16 cellular contexts compared by ENCODE assay signal in genomic region chr7:73358590-73359275, GRCh38. TPM values are rescaled to one million over a fixed set of nuclear protein-coding genes. Genes with fewer than 3 reads are reported as not detected.
A peak's percentile ranks its signal among the peaks of the same experiment; 100 is the strongest.
DNase-seq lines count a peak whose midpoint lies in the region; ATAC-seq and TF ChIP-seq lines count a peak whose summit lies in the region.
"Had no signal": no experiment of that assay in that cellular context is flagged by ENCODE, and none has a peak within 500 bp of the region (broad histone marks: within the 10 kb centered on the region; RNA-seq: fewer than 3 reads in every experiment).

No MANE protein-coding gene starts in this region.

- no peak overlapping the region for H3K4me3 Mint-ChIP-seq in central memory CD8-positive, alpha-beta T cell
- peak overlapping the region; percentile 26 to 66 (median 49) for H3K4me3 Mint-ChIP-seq in naive thymus-derived CD8-positive, alpha-beta T cell
- H3K4me3 Mint-ChIP-seq in type B pancreatic cell, result no peak overlapping the region

- peaks cover 0 to 2% (median 0%) of the 10 kb centered on the region in 7 donors for H3K27me3 ChIP-seq in heart right ventricle

- H3K36me3 Mint-ChIP-seq in central memory CD8-positive, alpha-beta T cell (ENCODE audit: insufficient read depth), result no peaks in the 10 kb centered on the region
- no peaks in the 10 kb centered on the region for H3K36me3 Mint-ChIP-seq in naive thymus-derived CD8-positive, alpha-beta T cell
- H3K36me3 Mint-ChIP-seq in type B pancreatic cell, result no peaks in the 10 kb centered on the region
- H3K36me3 Mint-ChIP-seq: activated naive CD8-positive, alpha-beta T cell had no signal

- no peaks in the 10 kb centered on the region for H3K9me3 Mint-ChIP-seq in central memory CD8-positive, alpha-beta T cell
- no peaks in the 10 kb centered on the region for H3K9me3 Mint-ChIP-seq in naive thymus-derived CD8-positive, alpha-beta T cell
- no peaks in the 10 kb centered on the region for H3K9me3 Mint-ChIP-seq in type B pancreatic cell

- peaks cover 0 to 14% (median 8%) of the 10 kb centered on the region in 9 donors for H3K4me1 ChIP-seq in heart right ventricle

- no peak for TF ChIP-seq CTCF in heart right ventricle (IDR thresholded peaks at IDR 0.05)
- no peak for TF ChIP-seq CTCF in type B pancreatic cell (conservative IDR thresholded peaks at IDR 0.05)
- no peak for TF ChIP-seq CTCF in omental fat pad (IDR thresholded peaks at IDR 0.05)

- POLR2A ChIA-PET in naive thymus-derived CD8-positive, alpha-beta T cell (lab: Charles Lee), result no interaction called here

- no peak for DNase-seq in heart right ventricle
- DNase-seq in cardiac septum (ENCODE audit: low spot score), result no peak
- DNase-seq in central memory CD8-positive, alpha-beta T cell (ENCODE audit: low spot score in 2 of 2), result no peak
- no peak for DNase-seq in naive thymus-derived CD8-positive, alpha-beta T cell
- DNase-seq in type B pancreatic cell (ENCODE audit: extremely low spot score, unreplicated experiment), result no peak
- no peak for DNase-seq in omental fat pad (ENCODE audit: low spot score)
- no peak for DNase-seq in NK-92 (lab: John Stamatoyannopoulos, UW; ENCODE audit: unreplicated experiment)
- DNase-seq: ACHN, Kasumi-1, NCI-H2107, T-helper 9 cell had no signal

- ATAC-seq in heart right ventricle (peak in 2 of 8 donors; percentile 8 to 20), omental fat pad (ENCODE audit: low FRiP score) (no peak), HG03280 (IDR thresholded peaks at IDR 0.05; ENCODE audit: unreplicated experiment) (no peak)
- no peak for ATAC-seq in central memory CD8-positive, alpha-beta T cell (replicated peaks; ENCODE audit: extremely low read depth, poor library complexity, severe bottlenecking)
- no peak for ATAC-seq in naive thymus-derived CD8-positive, alpha-beta T cell

- intact Hi-C loops in heart right ventricle (cut with DNase I), result no loop called here
- intact Hi-C loops in cardiac septum (cut with DNase I), result no loop called here

- no peaks in the 10 kb centered on the region for H3K9me3 ChIP-seq in heart right ventricle

- H3K27ac ChIP-seq in heart right ventricle, result peak overlapping the region in 2 of 10 donors; percentile 43 to 86

- peak overlapping the region; percentile 79 for H3K27ac Mint-ChIP-seq in central memory CD8-positive, alpha-beta T cell (ENCODE audit: low read depth)
- H3K27ac Mint-ChIP-seq in naive thymus-derived CD8-positive, alpha-beta T cell, result peak overlapping the region in 4 of 10 donors; percentile 43 to 78 (median 62)
- H3K27ac Mint-ChIP-seq in type B pancreatic cell, result peak overlapping the region; percentile 31
- H3K27ac Mint-ChIP-seq: activated naive CD8-positive, alpha-beta T cell had no signal

- peak overlapping the region in 6 of 10 donors; percentile 7 to 49 (median 43) for H3K4me3 ChIP-seq in heart right ventricle
- H3K4me3 ChIP-seq: lung had no signal

- H3K27me3 Mint-ChIP-seq in central memory CD8-positive, alpha-beta T cell, result peaks cover 29% of the 10 kb centered on the region
- H3K27me3 Mint-ChIP-seq in naive thymus-derived CD8-positive, alpha-beta T cell, result peaks cover 3 to 11% (median 5%) of the 10 kb centered on the region in 5 donors
- peaks cover 3% of the 10 kb centered on the region for H3K27me3 Mint-ChIP-seq in type B pancreatic cell
- H3K27me3 Mint-ChIP-seq: activated naive CD8-positive, alpha-beta T cell had no signal

- H3K36me3 ChIP-seq in heart right ventricle, result no peaks in the 10 kb centered on the region

- peaks cover 5% of the 10 kb centered on the region for H3K4me1 Mint-ChIP-seq in central memory CD8-positive, alpha-beta T cell
- peaks cover 0 to 10% (median 5%) of the 10 kb centered on the region in 4 donors for H3K4me1 Mint-ChIP-seq in naive thymus-derived CD8-positive, alpha-beta T cell
- H3K4me1 Mint-ChIP-seq in type B pancreatic cell (ENCODE audit: unreplicated experiment), result peaks cover 11% of the 10 kb centered on the region

- WGBS in heart right ventricle, 2 donors, result 77 to 81% methylated on average over 21 of the region's 21 CpGs

RNA-seq across cellular contexts. Expression of gene FKBP6, which starts 30.8 kb away (rescaled TPM):
- total RNA-seq in heart right ventricle, result not detected
- not detected for polyA plus RNA-seq in heart right ventricle
- total RNA-seq in cardiac septum, result not detected
- not detected for total RNA-seq in naive thymus-derived CD8-positive, alpha-beta T cell
- polyA plus RNA-seq in naive thymus-derived CD8-positive, alpha-beta T cell, result not detected
- not detected in 2 replicates for total RNA-seq in type B pancreatic cell (ENCODE audit: low replicate concordance)
- not detected for total RNA-seq in omental fat pad
- total RNA-seq: activated CD8-positive, alpha-beta memory T cell treated with anti-CD3 and anti-CD28 coated beads for 36 hours; ureter had no signal

RNA-seq across cellular contexts. Expression of gene TRIM50, which starts 30.9 kb away (rescaled TPM):
- total RNA-seq in heart right ventricle (under 1 TPM in 6 of 10 donors, not detected in 4; 0.15 to 0.62 (median 0.34) TPM), cardiac septum (not detected), type B pancreatic cell (ENCODE audit: low replicate concordance) (0.76 and 4.6 TPM in 2 replicates), omental fat pad (under 1 TPM in 2 of 4 donors, not detected in 2; 0.28 to 0.47 TPM)
- polyA plus RNA-seq in heart right ventricle, result under 1 TPM; 0.04 to 0.15 TPM
- under 1 TPM in 1 of 2 experiments, not detected in 1; 0.25 TPM for total RNA-seq in naive thymus-derived CD8-positive, alpha-beta T cell
- not detected for polyA plus RNA-seq in naive thymus-derived CD8-positive, alpha-beta T cell
- total RNA-seq: activated CD8-positive, alpha-beta memory T cell treated with anti-CD3 and anti-CD28 coated beads for 36 hours; ureter had no signal

RNA-seq across cellular contexts. Expression of gene NSUN5, which starts 50.1 kb away (rescaled TPM):
- total RNA-seq in heart right ventricle, result 10 to 100 TPM; 11.2 to 17.5 (median 14.2) TPM
- polyA plus RNA-seq in heart right ventricle, result 10 to 100 TPM; 17.2 to 36.8 TPM
- 15.5 TPM for total RNA-seq in cardiac septum
- 10 to 100 TPM; 69.8 to 76.1 TPM for total RNA-seq in naive thymus-derived CD8-positive, alpha-beta T cell
- polyA plus RNA-seq in naive thymus-derived CD8-positive, alpha-beta T cell, result 10 to 100 TPM; 37.4 to 60.8 (median 53.2) TPM
- 21.3 and 26.8 TPM in 2 replicates for total RNA-seq in type B pancreatic cell (ENCODE audit: low replicate concordance)
- 10 to 100 TPM; 14.1 to 19.0 (median 16.5) TPM for total RNA-seq in omental fat pad

Comparison
In these comparisons a context has a peak if more than half of its experiments do, and no peak if none do; other contexts are left out.
1. H3K4me3 Mint-ChIP-seq: peak in naive thymus-derived CD8-positive, alpha-beta T cell (10 of 10); none in central memory CD8-positive, alpha-beta T cell (single experiment) and type B pancreatic cell (single experiment).